ENCODE assay signal across 8 cellular contexts in genomic region chr15:69159805-69160140, GRCh38. TPM values are rescaled to one million over a fixed set of nuclear protein-coding genes. Genes with fewer than 3 reads are reported as not detected.
A peak's percentile ranks its signal among the peaks of the same experiment; 100 is the strongest.
DNase-seq lines count a peak whose midpoint lies in the region; ATAC-seq, FAIRE-seq and TF ChIP-seq lines count a peak whose summit lies in the region.

No MANE protein-coding gene starts in this region.

- POLR2A ChIA-PET in SK-N-SH (lab: Yijun Ruan, JAX) = interaction anchor here (0.8 to 1.5 kb wide), 4 partner anchors 11 to 303 kb away, joined by 3 to 5 read pairs (median 4); no protein-coding TSS in a partner anchor

- H3K36me3 Mint-ChIP-seq in astrocyte (ENCODE audit: low read depth, unreplicated experiment) = no peaks in the 10 kb centered on the region

- no peaks in the 10 kb centered on the region for H4K20me1 ChIP-seq in SK-N-SH (ENCODE audit: insufficient read depth)
- H4K20me1 ChIP-seq in astrocyte (ENCODE audit: insufficient read depth, low read length) = peaks cover 11% of the 10 kb centered on the region

- H3K4me3 Mint-ChIP-seq in astrocyte (ENCODE audit: unreplicated experiment) = peak overlapping the region; percentile 97

- WGBS in SK-N-SH (ENCODE audit: low lambda C conversion rate) = 20% methylated on average over 7 of the region's 7 CpGs
- 28% methylated on average over 7 of the region's 7 CpGs for WGBS in liver
- 25% methylated on average over 7 of the region's 7 CpGs for WGBS in suprapubic skin

- peak overlapping the region; percentile 65 to 94 for H3K4me3 ChIP-seq in SK-N-SH (ENCODE audit: low read depth in 2 of 2, low read length in 1 of 2)
- H3K4me3 ChIP-seq in astrocyte (ENCODE audit: insufficient read depth, low read depth, low read length) = peak overlapping the region; percentile 86
- H3K4me3 ChIP-seq in liver (ENCODE audit: low read depth in 1 of 3, low read length in 3 of 3) = peak overlapping the region; percentile 29 to 81 (median 66)
- H3K4me3 ChIP-seq in suprapubic skin = peak overlapping the region; percentile 72

- no peaks in the 10 kb centered on the region for H3K9me2 ChIP-seq in SK-N-SH

- TF ChIP-seq CTCF in SK-N-SH (IDR thresholded peaks at IDR 0.05) = no peak
- no peak for TF ChIP-seq CTCF in astrocyte (IDR thresholded peaks at IDR 0.05; ENCODE audit: insufficient read depth, low read depth, low read length)
- no peak for TF ChIP-seq CTCF in liver (IDR thresholded peaks at IDR 0.05; ENCODE audit: low read depth, low read length, missing input control)
- TF ChIP-seq CTCF in suprapubic skin (IDR thresholded peaks at IDR 0.05) = no peak

- peaks cover under 1% of the 10 kb centered on the region for H3F3A ChIP-seq in SK-N-SH (replicated peaks; ENCODE audit: insufficient read depth)

- FAIRE-seq in astrocyte (lab: Jason Lieb, UNC) = no peak
- FAIRE-seq in RCC 7860 (lab: Jason Lieb, UNC) = no peak

- H3K27me3 ChIP-seq in SK-N-SH (ENCODE audit: insufficient read depth) (no peaks in the 10 kb centered on the region), astrocyte (ENCODE audit: insufficient read depth, low read length) (no peaks in the 10 kb centered on the region), liver (ENCODE audit: control insufficient read depth in 4 of 4, insufficient read depth in 4 of 4, low read length in 3 of 4) (no peaks in the 10 kb centered on the region), suprapubic skin (no peaks in the 10 kb centered on the region)

- no peaks in the 10 kb centered on the region for H3K27me3 Mint-ChIP-seq in astrocyte (ENCODE audit: low read depth, unreplicated experiment)

- H3K4me1 Mint-ChIP-seq in astrocyte (ENCODE audit: low read depth, unreplicated experiment) = peaks cover 9% of the 10 kb centered on the region

- no peak for TF ChIP-seq POLR2A in suprapubic skin (IDR thresholded peaks at IDR 0.05)

- H2AFZ ChIP-seq in SK-N-SH (ENCODE audit: low read depth) (peak overlapping the region; percentile 98), astrocyte (ENCODE audit: low read depth, low read length) (peak overlapping the region; percentile 99)

- CTCF ChIA-PET in SK-N-SH (lab: Yijun Ruan, JAX) = interaction anchor here (0.7 to 2.6 kb wide), 5 partner anchors 105 to 291 kb away, joined by 3 to 16 read pairs (median 4); no protein-coding TSS in a partner anchor

- H3K4me1 ChIP-seq in SK-N-SH (ENCODE audit: control insufficient read depth in 1 of 2, insufficient read depth in 2 of 2, low read depth in 1 of 2, low read length in 1 of 2) = peaks cover 7 to 15% of the 10 kb centered on the region in 2 experiments; a peak in 3 of 4 replicates
- H3K4me1 ChIP-seq in astrocyte (ENCODE audit: insufficient read depth, low read length) = peaks cover 8% of the 10 kb centered on the region
- H3K4me1 ChIP-seq in liver (ENCODE audit: control insufficient read depth in 4 of 4, insufficient read depth in 4 of 4, low read length in 3 of 4) = peaks cover 0 to 10% (median 5%) of the 10 kb centered on the region in 4 donors
- H3K4me1 ChIP-seq in suprapubic skin = peaks cover 15% of the 10 kb centered on the region

- TF ChIP-seq RAD21 in SK-N-SH (IDR thresholded peaks at IDR 0.05; ENCODE audit: low read length) = no peak
- no peak for TF ChIP-seq RAD21 in liver (IDR thresholded peaks at IDR 0.05)

- H3K9me3 ChIP-seq in SK-N-SH (no peaks in the 10 kb centered on the region), astrocyte (ENCODE audit: insufficient read depth, low read depth, low read length) (no peaks in the 10 kb centered on the region), liver (ENCODE audit: control insufficient read depth in 4 of 4, low read length in 3 of 4) (no peaks in the 10 kb centered on the region), suprapubic skin (no peaks in the 10 kb centered on the region)

- no peak for TF ChIP-seq EP300 in SK-N-SH (IDR thresholded peaks at IDR 0.05; ENCODE audit: borderline replicate concordance in 1 of 2, low read depth in 1 of 2, low read length in 1 of 2)
- TF ChIP-seq EP300 in suprapubic skin (IDR thresholded peaks at IDR 0.05) = no peak

- no peak for DNase-seq in SK-N-SH
- no peak for DNase-seq in astrocyte (ENCODE audit: low read depth)
- no peak for DNase-seq in suprapubic skin (ENCODE audit: low spot score in 2 of 2)
- DNase-seq in iPS-NIHi7 (ENCODE audit: extremely low spot score) = no peak
- no peak for DNase-seq in RCC 7860 (ENCODE audit: low spot score)
- DNase-seq in NCI-H748 (lab: John Stamatoyannopoulos, UW; ENCODE audit: unreplicated experiment) = no peak

- ATAC-seq in SK-N-SH treated with all-trans-retinoic acid at 6 μM for 48 hours = no peak

- H3K36me3 ChIP-seq in SK-N-SH (replicated peaks in 1 of 2; ENCODE audit: control insufficient read depth in 1 of 2, insufficient read depth in 2 of 2, low read length in 1 of 2) (no peaks in the 10 kb centered on the region), astrocyte (ENCODE audit: insufficient read depth, low read length) (no peaks in the 10 kb centered on the region), liver (ENCODE audit: control insufficient read depth in 4 of 4, insufficient read depth in 3 of 4, low read depth in 1 of 4, low read length in 3 of 4) (no peaks in the 10 kb centered on the region), suprapubic skin (no peaks in the 10 kb centered on the region)

- H3K27ac ChIP-seq in SK-N-SH (ENCODE audit: low read depth in 2 of 2, low read length in 1 of 2) (peak overlapping the region in 1 of 2 experiments; percentile 72; a peak in 2 of 4 replicates), astrocyte (ENCODE audit: low read depth, low read length) (peak overlapping the region; percentile 15), liver (ENCODE audit: low read depth in 1 of 2, low read length in 2 of 2) (peak overlapping the region; percentile 87 to 88), suprapubic skin (peak overlapping the region; percentile 61)

- peak overlapping the region; percentile 62 for H3K27ac Mint-ChIP-seq in astrocyte (ENCODE audit: unreplicated experiment)

- H3K4me2 ChIP-seq in SK-N-SH (peak overlapping the region; percentile 91), astrocyte (ENCODE audit: low read length) (peak overlapping the region; percentile 98)

- no peaks in the 10 kb centered on the region for H3K9me3 Mint-ChIP-seq in astrocyte (ENCODE audit: unreplicated experiment)

- peaks cover 31% of the 10 kb centered on the region for H3K79me2 ChIP-seq in SK-N-SH (ENCODE audit: insufficient read depth)
- peaks cover 14% of the 10 kb centered on the region for H3K79me2 ChIP-seq in astrocyte (ENCODE audit: insufficient read depth, low read length)

- H3K9ac ChIP-seq in SK-N-SH (peak overlapping the region; percentile 39; the same call in 1 of the 2 replicates), astrocyte (ENCODE audit: low read length) (peak overlapping the region; percentile 91), liver (ENCODE audit: low read depth in 1 of 2, low read length in 2 of 2) (peak overlapping the region in 1 of 2 donors; percentile 59)

TF ChIP-seq in SK-N-SH, 30 proteins besides CTCF, POLR2A, EP300 and RAD21 (continues in another document):
- no peak for TF ChIP-seq FOSL2 (IDR thresholded peaks at IDR 0.05; ENCODE audit: borderline replicate concordance, low read depth)
- no peak for TF ChIP-seq SIN3A (IDR thresholded peaks at IDR 0.05; ENCODE audit: borderline replicate concordance, low read depth, low read length)
- no peak for TF ChIP-seq CHD2 (IDR thresholded peaks at IDR 0.05; ENCODE audit: low read length, partially characterized antibody)
- no peak for TF ChIP-seq MEF2A (IDR thresholded peaks at IDR 0.05; ENCODE audit: borderline replicate concordance, low read depth)
- no peak for TF ChIP-seq RCOR1 (IDR thresholded peaks at IDR 0.05; ENCODE audit: low read length)

TF ChIP-seq in SK-N-SH treated with all-trans-retinoic acid at 6 μM for 48 hours, 23 proteins besides CTCF, POLR2A, EP300 and RAD21 (continues in another document):
- TF ChIP-seq ESRRG (CRISPR knock-in tag; IDR thresholded peaks at IDR 0.05) (no peak), OSR1 (CRISPR knock-in tag; IDR thresholded peaks at IDR 0.05) (no peak), ZFP3 (CRISPR knock-in tag; IDR thresholded peaks at IDR 0.05) (no peak), CSRNP3 (CRISPR knock-in tag; IDR thresholded peaks at IDR 0.05) (no peak), ZFP30 (CRISPR knock-in tag; IDR thresholded peaks at IDR 0.05) (no peak)

TF ChIP-seq in liver, 16 proteins besides CTCF, POLR2A, EP300 and RAD21:
- TF ChIP-seq FOXA1 (IDR thresholded peaks at IDR 0.05) = no peak
- TF ChIP-seq ZBTB33 (IDR thresholded peaks at IDR 0.05) = no peak
- TF ChIP-seq RXRA (IDR thresholded peaks at IDR 0.05) = no peak
- no peak for TF ChIP-seq ATF3 (IDR thresholded peaks at IDR 0.05)
- TF ChIP-seq NR2F2 (IDR thresholded peaks at IDR 0.05) = no peak
- TF ChIP-seq HNF4G (IDR thresholded peaks at IDR 0.05) = no peak
- TF ChIP-seq YY1 (IDR thresholded peaks at IDR 0.05) = no peak
- no peak for TF ChIP-seq MAX (IDR thresholded peaks at IDR 0.05)
- TF ChIP-seq FOXA2 (IDR thresholded peaks at IDR 0.05) = no peak
- TF ChIP-seq HNF4A (conservative IDR thresholded peaks at IDR 0.05) = no peak

RNA-seq across cellular contexts. Expression of gene GLCE, which starts 0.7 kb away (rescaled TPM):
- polyA plus RNA-seq in SK-N-SH (2012; rRNA removed) (19.5 and 25.0 TPM in 2 replicates), liver (1 to 10 TPM; 6.8 to 9.9 TPM)
- polyA plus RNA-seq in SK-N-SH (2012; cell fraction: cytosol; rRNA removed) = 28.0 and 29.3 TPM in 2 replicates
- 7.7 and 17.4 TPM in 2 replicates for polyA plus RNA-seq in SK-N-SH (2012; cell fraction: nucleus; rRNA removed)
- total RNA-seq in astrocyte (13.3 and 13.6 TPM in 2 replicates), liver (10 to 100 TPM; 17.5 to 26.3 TPM), suprapubic skin (10 to 100 TPM; 16.1 to 18.9 (median 16.9) TPM)
